18 cellular contexts compared by ENCODE assay signal in the genomic region with DNA sequence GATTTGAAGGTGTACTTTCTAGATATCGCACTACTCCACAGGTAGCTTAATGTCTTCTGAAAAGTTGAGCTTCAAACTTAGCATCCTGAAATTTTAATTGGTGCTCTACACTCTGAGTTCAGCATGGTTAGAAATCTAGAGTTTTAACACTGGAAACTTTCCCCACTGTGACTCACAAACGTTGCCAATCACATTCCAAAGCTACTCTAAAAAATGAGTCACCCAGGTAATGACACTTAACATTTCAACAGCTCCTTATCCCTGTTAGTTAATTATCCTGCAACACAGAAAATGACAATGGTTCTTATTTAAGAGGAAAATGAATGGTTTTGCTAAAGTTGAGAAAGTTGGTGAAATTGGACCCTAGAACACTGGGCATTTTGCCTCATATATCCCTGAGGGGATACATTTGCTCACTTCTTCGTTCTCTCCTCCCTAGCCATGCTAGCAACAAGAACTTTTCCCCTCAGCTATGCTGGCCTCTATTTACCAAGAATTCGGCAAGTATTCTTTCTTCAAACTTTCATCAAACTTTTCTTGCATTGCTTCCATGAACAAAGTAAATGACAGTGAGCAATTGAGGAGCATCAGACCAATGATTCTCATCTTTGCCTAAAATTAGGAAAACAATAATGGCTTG.
DNase-seq lines count a peak whose midpoint lies in the region; ATAC-seq, FAIRE-seq and TF ChIP-seq lines count a peak whose summit lies in the region.
"Had no signal": no experiment of that assay in that cellular context is flagged by ENCODE, and none has a peak within 500 bp of the region (broad histone marks: within the 10 kb centered on the region; RNA-seq: fewer than 3 reads in every experiment).

No MANE protein-coding gene starts in this region.

- H3K27me3 ChIP-seq in lower lobe of right lung (ENCODE audit: low read depth) (no peaks in the 10 kb centered on the region), right atrium auricular region (no peaks in the 10 kb centered on the region)
- no peaks in the 10 kb centered on the region for H3K27me3 ChIP-seq in naive thymus-derived CD4-positive, alpha-beta T cell (ENCODE audit: control insufficient read depth in 2 of 2, insufficient read depth in 2 of 2, low read length in 2 of 2)

- H3K9me3 ChIP-seq in A549 (no peaks in the 10 kb centered on the region), lower lobe of right lung (no peaks in the 10 kb centered on the region), right atrium auricular region (no peaks in the 10 kb centered on the region)
- H3K9me3 ChIP-seq in naive thymus-derived CD4-positive, alpha-beta T cell (ENCODE audit: control insufficient read depth in 2 of 3, low read length in 3 of 3) = no peaks in the 10 kb centered on the region

- TF ChIP-seq POLR2A in A549 (IDR thresholded peaks at IDR 0.05; ENCODE audit: low read length) = no peak

- H3K27ac Mint-ChIP-seq in stimulated activated memory B cell treated with anti-CD40 and anti-IgM and Interleukin-4, amounts not matched to agents 10 μg/mL and 1 μg/mL and 100 μg/mL, for 72 hours = no peak overlapping the region
- no peak overlapping the region for H3K27ac Mint-ChIP-seq in naive thymus-derived CD4-positive, alpha-beta T cell
- H3K27ac Mint-ChIP-seq: H9, IgD-negative memory B cell had no signal

- H3K4me1 Mint-ChIP-seq in stimulated activated memory B cell treated with anti-CD40 and anti-IgM and Interleukin-4, amounts not matched to agents 10 μg/mL and 1 μg/mL and 100 μg/mL, for 72 hours = no peaks in the 10 kb centered on the region
- no peaks in the 10 kb centered on the region for H3K4me1 Mint-ChIP-seq in naive thymus-derived CD4-positive, alpha-beta T cell
- H3K4me1 Mint-ChIP-seq: IgD-negative memory B cell had no signal

- no peak for TF ChIP-seq EP300 in A549 (IDR thresholded peaks at IDR 0.05)

- H3K4me1 ChIP-seq in A549 (no peaks in the 10 kb centered on the region), lower lobe of right lung (no peaks in the 10 kb centered on the region), right atrium auricular region (no peaks in the 10 kb centered on the region)
- H3K4me1 ChIP-seq in naive thymus-derived CD4-positive, alpha-beta T cell (ENCODE audit: control insufficient read depth in 2 of 2, insufficient read depth in 2 of 2, low read length in 2 of 2) = no peaks in the 10 kb centered on the region

- no peak for FAIRE-seq in A549 (lab: Jason Lieb, UNC)
- FAIRE-seq: GM12891 had no signal

- ATAC-seq in A549 (no peak), lower lobe of right lung (peak; percentile 71 to 90)
- ATAC-seq in stimulated activated memory B cell treated with anti-CD40 and anti-IgM and Interleukin-4, amounts not matched to agents 10 μg/mL and 1 μg/mL and 100 μg/mL, for 72 hours = no peak
- ATAC-seq in naive thymus-derived CD4-positive, alpha-beta T cell = no peak

- H3K27me3 Mint-ChIP-seq in stimulated activated memory B cell treated with anti-CD40 and anti-IgM and Interleukin-4, amounts not matched to agents 10 μg/mL and 1 μg/mL and 100 μg/mL, for 72 hours = no peaks in the 10 kb centered on the region
- no peaks in the 10 kb centered on the region for H3K27me3 Mint-ChIP-seq in naive thymus-derived CD4-positive, alpha-beta T cell
- H3K27me3 Mint-ChIP-seq: IgD-negative memory B cell had no signal

- no peaks in the 10 kb centered on the region for H3K9me3 Mint-ChIP-seq in stimulated activated memory B cell treated with anti-CD40 and anti-IgM and Interleukin-4, amounts not matched to agents 10 μg/mL and 1 μg/mL and 100 μg/mL, for 72 hours
- H3K9me3 Mint-ChIP-seq in naive thymus-derived CD4-positive, alpha-beta T cell = peaks cover 0 to 11% (median 2%) of the 10 kb centered on the region in 11 donors

- CTCF ChIA-PET in A549 (lab: Yijun Ruan, JAX) (no interaction called here), RWPE1 (lab: Yijun Ruan, JAX) (no interaction called here)
- CTCF ChIA-PET in naive thymus-derived CD4-positive, alpha-beta T cell (lab: Charles Lee) = no interaction called here

- no peak overlapping the region for H3K27ac ChIP-seq in A549
- H3K27ac ChIP-seq in RWPE1 = no peak overlapping the region
- no peak overlapping the region for H3K27ac ChIP-seq in epithelial cell of prostate
- no peak overlapping the region for H3K27ac ChIP-seq in lower lobe of right lung
- H3K27ac ChIP-seq in right atrium auricular region = no peak overlapping the region
- H3K27ac ChIP-seq in naive thymus-derived CD4-positive, alpha-beta T cell (ENCODE audit: low read depth, low read length) = no peak overlapping the region

- POLR2A ChIA-PET in A549 (lab: Yijun Ruan, JAX) = no interaction called here
- POLR2A ChIA-PET in RWPE1 (lab: Yijun Ruan, JAX; ENCODE audit: low non-redundant PET) = no interaction called here
- POLR2A ChIA-PET in naive thymus-derived CD4-positive, alpha-beta T cell (lab: Charles Lee) = no interaction called here

- no peak overlapping the region for H3K4me3 ChIP-seq in A549
- H3K4me3 ChIP-seq in lower lobe of right lung = no peak overlapping the region
- H3K4me3 ChIP-seq in right atrium auricular region = no peak overlapping the region
- H3K4me3 ChIP-seq in naive thymus-derived CD4-positive, alpha-beta T cell (ENCODE audit: low read length) = no peak overlapping the region

- H3K4me3 Mint-ChIP-seq in stimulated activated memory B cell treated with anti-CD40 and anti-IgM and Interleukin-4, amounts not matched to agents 10 μg/mL and 1 μg/mL and 100 μg/mL, for 72 hours = no peak overlapping the region
- no peak overlapping the region for H3K4me3 Mint-ChIP-seq in naive thymus-derived CD4-positive, alpha-beta T cell
- H3K4me3 Mint-ChIP-seq: H9, IgD-negative memory B cell had no signal

- no peaks in the 10 kb centered on the region for H3K36me3 Mint-ChIP-seq in stimulated activated memory B cell treated with anti-CD40 and anti-IgM and Interleukin-4, amounts not matched to agents 10 μg/mL and 1 μg/mL and 100 μg/mL, for 72 hours
- H3K36me3 Mint-ChIP-seq in naive thymus-derived CD4-positive, alpha-beta T cell = no peaks in the 10 kb centered on the region
- H3K36me3 Mint-ChIP-seq: IgD-negative memory B cell had no signal

- DNase-seq in A549 (ENCODE audit: low read depth in 1 of 2, low spot score in 1 of 2) (no peak), RWPE1 (ENCODE audit: low spot score) (peak; percentile 5), epithelial cell of prostate (ENCODE audit: low read depth, low spot score) (peak; percentile 5), lower lobe of right lung (no peak), GM20000 (ENCODE audit: low spot score) (no peak), right atrium auricular region (ENCODE audit: low spot score) (no peak)
- DNase-seq in naive thymus-derived CD4-positive, alpha-beta T cell = no peak
- DNase-seq: C1 segment of cervical spinal cord, GF-D8, H9, Kasumi-1, NCI-H1105 treated with DMSO at 0.1 percent for 48 hours, NCI-H187, NCI-H526 treated with DMSO at 0.1 percent for 48 hours, SIG-M5 had no signal

- H3K36me3 ChIP-seq in lower lobe of right lung (no peaks in the 10 kb centered on the region), right atrium auricular region (no peaks in the 10 kb centered on the region)
- no peaks in the 10 kb centered on the region for H3K36me3 ChIP-seq in naive thymus-derived CD4-positive, alpha-beta T cell (ENCODE audit: control insufficient read depth in 2 of 3, insufficient read depth in 3 of 3, low read length in 3 of 3)

- WGBS in A549 (ENCODE audit: missing lambda C conversion rate) = under 1% methylated on average over 4 of the region's 4 CpGs

- TF ChIP-seq RAD21 in A549 (conservative IDR thresholded peaks at IDR 0.05 in 1 of 2, IDR thresholded peaks at IDR 0.05 in 1 of 2) = no peak

- intact Hi-C loops in lower lobe of right lung (cut with DNase I) = no loop called here
- intact Hi-C loops in naive thymus-derived CD4-positive, alpha-beta T cell (cut with micrococcal nuclease) = no loop called here

- no peak for TF ChIP-seq CTCF in A549 (IDR thresholded peaks at IDR 0.05)
- TF ChIP-seq CTCF in RWPE1 (conservative IDR thresholded peaks at IDR 0.05; ENCODE audit: low read depth) = no peak
- TF ChIP-seq CTCF in lower lobe of right lung (IDR thresholded peaks at IDR 0.05) = no peak
- no peak for TF ChIP-seq CTCF in GM20000 (IDR thresholded peaks at IDR 0.05; ENCODE audit: extremely low read depth, missing control alignments)
- TF ChIP-seq CTCF in right atrium auricular region (IDR thresholded peaks at IDR 0.05) = no peak

- H3K4me2 ChIP-seq in A549 = no peak overlapping the region

TF ChIP-seq in A549, 52 proteins besides CTCF, POLR2A, EP300 and RAD21:
- no peak for TF ChIP-seq RCOR1 (IDR thresholded peaks at IDR 0.05; ENCODE audit: low read depth, low read length)
- TF ChIP-seq FOSL2 (IDR thresholded peaks at IDR 0.05) = no peak
- TF ChIP-seq FOSL2 (CRISPR knock-in tag; IDR thresholded peaks at IDR 0.05) = 0 out of 2 replicates have a peak, but pooled peaks have one; percentile 17
- no peak for TF ChIP-seq NFE2L2 (conservative IDR thresholded peaks at IDR 0.05; ENCODE audit: low read length)

Comparison
In these comparisons a context has a peak if more than half of its experiments do, and no peak if none do; other contexts are left out.
1. ATAC-seq: peak in lower lobe of right lung (2 of 2); none in A549 (0 of 2), stimulated activated memory B cell treated with anti-CD40 and anti-IgM and Interleukin-4, amounts not matched to agents 10 μg/mL and 1 μg/mL and 100 μg/mL, for 72 hours (single experiment) and naive thymus-derived CD4-positive, alpha-beta T cell (single experiment).
2. DNase-seq: peak in RWPE1 (single experiment) and epithelial cell of prostate (single experiment); none in A549 (0 of 2), lower lobe of right lung (single experiment), GM20000 (single experiment), right atrium auricular region (single experiment) and naive thymus-derived CD4-positive, alpha-beta T cell (0 of 9).